ENCODE assay signal across 1 cellular context in genomic region chr11:130897262-130898182, GRCh38.
TF ChIP-seq lines count a peak whose summit lies in the region.

No MANE protein-coding gene starts in this region.

TF ChIP-seq in SK-N-SH treated with all-trans-retinoic acid at 6 μM for 48 hours, 23 proteins besides CTCF, POLR2A, EP300 and RAD21 (continued from another document):
- no peak for TF ChIP-seq BACH2 (CRISPR knock-in tag; IDR thresholded peaks at IDR 0.05; ENCODE audit: borderline replicate concordance)
- no peak for TF ChIP-seq PPARA (CRISPR knock-in tag; IDR thresholded peaks at IDR 0.05; ENCODE audit: borderline replicate concordance)
- peak; percentile 89 for TF ChIP-seq CREB5 (CRISPR knock-in tag; IDR thresholded peaks at IDR 0.05; ENCODE audit: low read depth)
- TF ChIP-seq OSR1 (CRISPR knock-in tag; IDR thresholded peaks at IDR 0.05), result no peak
TF ChIP-seq in SK-N-SH treated with all-trans-retinoic acid at 6 μM for 48 hours: peak in this region for 12.
